Comparison of ENCODE assay signal across 20 cellular contexts in genomic region chr1:41528106-41528505, GRCh38. TPM values are rescaled to one million over a fixed set of nuclear protein-coding genes. Genes with fewer than 3 reads are reported as not detected.
A peak's percentile ranks its signal among the peaks of the same experiment; 100 is the strongest.
DNase-seq lines count a peak whose midpoint lies in the region; ATAC-seq and TF ChIP-seq lines count a peak whose summit lies in the region.
"Had no signal": no experiment of that assay in that cellular context is flagged by ENCODE, and none has a peak within 500 bp of the region (broad histone marks: within the 10 kb centered on the region; RNA-seq: fewer than 3 reads in every experiment).

No MANE protein-coding gene starts in this region.

- no peak for DNase-seq in activated CD4-positive, alpha-beta T cell treated with anti-CD3 and anti-CD28 coated beads, Interleukin-2, amount 10 ng/mL, durations not matched to agents 24 days and 14 days
- DNase-seq in activated CD4-positive, alpha-beta T cell treated with anti-CD3 and anti-CD28 coated beads, Interleukin-2, amount 50 U/mL, for 1 hour = no peak
- no peak for DNase-seq in natural killer cell
- no peak for DNase-seq in natural killer cell treated with Interleukin-12 subunit alpha and Interleukin-12 subunit beta and Interleukin-15 and Interleukin-18, amount 100 ng/mL, for 72 hours (ENCODE audit: low spot score)
- no peak for DNase-seq in neuronal stem cell (ENCODE audit: low spot score)
- DNase-seq in upper lobe of right lung = peak; percentile 11
- no peak for DNase-seq in MCF 10A (ENCODE audit: unreplicated experiment)
- DNase-seq in foreskin keratinocyte = no peak
- DNase-seq: DND-41, NCI-H1092 treated with DMSO at 0.1 percent for 48 hours, NCI-H146, NCI-H2081, NCI-H2171 treated with DMSO at 0.1 percent for 48 hours, NCI-H446 treated with DMSO at 0.1 percent for 48 hours, NCI-H69 had no signal

- H3K9me3 ChIP-seq in neuronal stem cell (replicated peaks in 1 of 2; ENCODE audit: control insufficient read depth in 2 of 2, insufficient read depth in 1 of 2, low read depth in 1 of 2, low read length in 2 of 2) (peaks cover 0 to 19% of the 10 kb centered on the region in 2 donors), upper lobe of right lung (no peaks in the 10 kb centered on the region)
- H3K9me3 ChIP-seq: HAP-1 had no signal

- H3K27ac ChIP-seq in neuronal stem cell (replicated peaks; ENCODE audit: low read length) (no peak overlapping the region), upper lobe of right lung (no peak overlapping the region), foreskin keratinocyte (no peak overlapping the region)
- H3K27ac ChIP-seq: 22Rv1 had no signal

- CTCF ChIA-PET in MCF 10A (lab: Yijun Ruan, JAX) = no interaction called here

- no peak overlapping the region for H2BK15ac ChIP-seq in neuronal stem cell (ENCODE audit: low read length)

- H2AK5ac ChIP-seq in neuronal stem cell (ENCODE audit: low read depth, low read length) = no peak overlapping the region

- H3K27me3 Mint-ChIP-seq in activated CD4-positive, alpha-beta T cell treated with anti-CD3 and anti-CD28 coated beads, Interleukin-2, amount 10 ng/mL, durations not matched to agents 24 days and 14 days = no peaks in the 10 kb centered on the region
- H3K27me3 Mint-ChIP-seq in natural killer cell (ENCODE audit: low read depth in 2 of 2) (no peaks in the 10 kb centered on the region), MCF 10A (ENCODE audit: insufficient read depth, unreplicated experiment) (peaks cover 28% of the 10 kb centered on the region)
- H3K27me3 Mint-ChIP-seq in natural killer cell treated with Interleukin-12 subunit alpha and Interleukin-12 subunit beta and Interleukin-15 and Interleukin-18, amount 100 ng/mL, for 72 hours = no peaks in the 10 kb centered on the region

- POLR2A ChIA-PET in MCF 10A (lab: Yijun Ruan, JAX) = no interaction called here

- H3K4me1 ChIP-seq in neuronal stem cell (ENCODE audit: control insufficient read depth in 2 of 2, insufficient read depth in 1 of 2, low read depth in 1 of 2, low read length in 2 of 2) (peaks cover 0 to 1% of the 10 kb centered on the region in 2 donors), upper lobe of right lung (no peaks in the 10 kb centered on the region), foreskin keratinocyte (no peaks in the 10 kb centered on the region)
- H3K4me1 ChIP-seq: HAP-1 had no signal

- H3K79me1 ChIP-seq in neuronal stem cell (ENCODE audit: low read depth, low read length) = peaks cover 7% of the 10 kb centered on the region

- H2BK5ac ChIP-seq in neuronal stem cell (ENCODE audit: low read length) = no peak overlapping the region

- H3K9me3 Mint-ChIP-seq in activated CD4-positive, alpha-beta T cell treated with anti-CD3 and anti-CD28 coated beads, Interleukin-2, amount 10 ng/mL, durations not matched to agents 24 days and 14 days = peaks cover 35% of the 10 kb centered on the region
- H3K9me3 Mint-ChIP-seq in natural killer cell (peaks cover 6 to 8% of the 10 kb centered on the region in 2 donors), MCF 10A (ENCODE audit: unreplicated experiment) (peaks cover 19% of the 10 kb centered on the region)
- H3K9me3 Mint-ChIP-seq in natural killer cell treated with Interleukin-12 subunit alpha and Interleukin-12 subunit beta and Interleukin-15 and Interleukin-18, amount 100 ng/mL, for 72 hours = peaks cover 17% of the 10 kb centered on the region

- H2BK120ac ChIP-seq in neuronal stem cell (ENCODE audit: low read depth, low read length) = no peak overlapping the region

- H4K8ac ChIP-seq in neuronal stem cell (ENCODE audit: low read depth, low read length) = no peak overlapping the region

- H3K36me3 Mint-ChIP-seq in activated CD4-positive, alpha-beta T cell treated with anti-CD3 and anti-CD28 coated beads, Interleukin-2, amount 10 ng/mL, durations not matched to agents 24 days and 14 days (ENCODE audit: low read depth) = peaks cover 77% of the 10 kb centered on the region
- H3K36me3 Mint-ChIP-seq in natural killer cell (no peaks in the 10 kb centered on the region), MCF 10A (ENCODE audit: insufficient read depth, unreplicated experiment) (no peaks in the 10 kb centered on the region)
- peaks cover 6% of the 10 kb centered on the region for H3K36me3 Mint-ChIP-seq in natural killer cell treated with Interleukin-12 subunit alpha and Interleukin-12 subunit beta and Interleukin-15 and Interleukin-18, amount 100 ng/mL, for 72 hours

- H3K23ac ChIP-seq in neuronal stem cell (ENCODE audit: low read depth, low read length, poor library complexity) = peak overlapping the region; percentile 55

- intact Hi-C loops in activated CD4-positive, alpha-beta T cell treated with anti-CD3 and anti-CD28 coated beads, Interleukin-2, amount 10 ng/mL, durations not matched to agents 24 days and 14 days (cut with micrococcal nuclease) = no loop called here
- intact Hi-C loops in natural killer cell (cut with micrococcal nuclease) (no loop called here), upper lobe of right lung (cut with DNase I) (no loop called here), MCF 10A (cut with micrococcal nuclease) (no loop called here)

- no peaks in the 10 kb centered on the region for H3K27me3 ChIP-seq in neuronal stem cell (ENCODE audit: control insufficient read depth in 3 of 3, insufficient read depth in 3 of 3, low read depth in 1 of 3, low read length in 3 of 3)
- H3K27me3 ChIP-seq in upper lobe of right lung = no peaks in the 10 kb centered on the region
- H3K27me3 ChIP-seq in foreskin keratinocyte = peaks cover 4% of the 10 kb centered on the region

- H3K4me3 ChIP-seq in neuronal stem cell (ENCODE audit: low read length in 2 of 2) (peak overlapping the region in 1 of 2 donors; percentile 66), upper lobe of right lung (no peak overlapping the region)
- H3K4me3 ChIP-seq: HAP-1 had no signal

- no peak overlapping the region for H3K4me3 Mint-ChIP-seq in activated CD4-positive, alpha-beta T cell treated with anti-CD3 and anti-CD28 coated beads, Interleukin-2, amount 10 ng/mL, durations not matched to agents 24 days and 14 days
- no peak overlapping the region for H3K4me3 Mint-ChIP-seq in natural killer cell
- H3K4me3 Mint-ChIP-seq in natural killer cell treated with Interleukin-12 subunit alpha and Interleukin-12 subunit beta and Interleukin-15 and Interleukin-18, amount 100 ng/mL, for 72 hours = no peak overlapping the region
- no peak overlapping the region for H3K4me3 Mint-ChIP-seq in MCF 10A (ENCODE audit: unreplicated experiment)
- H3K4me3 Mint-ChIP-seq: CD14-positive monocyte had no signal

- peaks cover 18% of the 10 kb centered on the region for H3K4me1 Mint-ChIP-seq in activated CD4-positive, alpha-beta T cell treated with anti-CD3 and anti-CD28 coated beads, Interleukin-2, amount 10 ng/mL, durations not matched to agents 24 days and 14 days
- H3K4me1 Mint-ChIP-seq in natural killer cell (peaks cover 12 to 30% of the 10 kb centered on the region in 2 donors), MCF 10A (ENCODE audit: insufficient read depth, unreplicated experiment) (no peaks in the 10 kb centered on the region)
- peaks cover 7 to 44% of the 10 kb centered on the region in 2 donors for H3K4me1 Mint-ChIP-seq in natural killer cell treated with Interleukin-12 subunit alpha and Interleukin-12 subunit beta and Interleukin-15 and Interleukin-18, amount 100 ng/mL, for 72 hours (ENCODE audit: low read depth in 2 of 2)
- H3K4me1 Mint-ChIP-seq: CD14-positive monocyte had no signal

- ATAC-seq in natural killer cell (peak in 1 of 3 donors; percentile 24), upper lobe of right lung (no peak), foreskin keratinocyte (no peak)
- no peak for ATAC-seq in natural killer cell treated with Interleukin-12 subunit alpha and Interleukin-12 subunit beta and Interleukin-15 and Interleukin-18, amount 100 ng/mL, for 72 hours
- ATAC-seq: Panc1 had no signal

- H3K4me2 ChIP-seq in neuronal stem cell (ENCODE audit: insufficient read depth, low read length, poor library complexity, severe bottlenecking) = no peak overlapping the region

- no peak for TF ChIP-seq CTCF in natural killer cell (IDR thresholded peaks at IDR 0.05)
- TF ChIP-seq CTCF in upper lobe of right lung (IDR thresholded peaks at IDR 0.05) = no peak
- TF ChIP-seq CTCF in MCF 10A (IDR thresholded peaks at IDR 0.05; ENCODE audit: unreplicated experiment) = no peak
- no peak for TF ChIP-seq CTCF in foreskin keratinocyte (conservative IDR thresholded peaks at IDR 0.05)

- WGBS in neuronal stem cell (ENCODE audit: extremely low coverage in 2 of 2, insufficient read length in 2 of 2, insufficient replicate concordance in 1 of 2), 2 donors = 97% methylated on average over 3 of the region's 3 CpGs; no CpG with 5 or more reads in 1 of the 2 donors

- H3K14ac ChIP-seq in neuronal stem cell (ENCODE audit: low read length) = peak overlapping the region; percentile 71

- no peak overlapping the region for H4K91ac ChIP-seq in neuronal stem cell (ENCODE audit: low read depth, low read length, poor library complexity)

- no TSS peak for BruUV-seq in MCF 10A (replicated peaks; lab: Mats Ljungman, UMichigan)

- H3K36me3 ChIP-seq in neuronal stem cell (replicated peaks in 1 of 2; ENCODE audit: control insufficient read depth in 2 of 2, insufficient read depth in 2 of 2, low read length in 2 of 2) (no peaks in the 10 kb centered on the region), upper lobe of right lung (no peaks in the 10 kb centered on the region)
- H3K36me3 ChIP-seq: HAP-1 had no signal

- H3K18ac ChIP-seq in neuronal stem cell (ENCODE audit: low read length) = no peak overlapping the region

- peak overlapping the region; percentile 44 for H3K9ac ChIP-seq in neuronal stem cell (ENCODE audit: low read depth, low read length, poor library complexity)

- no peak overlapping the region for H3K4ac ChIP-seq in neuronal stem cell (ENCODE audit: low read length)

- H3K27ac Mint-ChIP-seq in activated CD4-positive, alpha-beta T cell treated with anti-CD3 and anti-CD28 coated beads, Interleukin-2, amount 10 ng/mL, durations not matched to agents 24 days and 14 days = peak overlapping the region; percentile 53
- H3K27ac Mint-ChIP-seq in natural killer cell (peak overlapping the region; percentile 17 to 83), MCF 10A (ENCODE audit: low read depth, unreplicated experiment) (no peak overlapping the region)
- peak overlapping the region in 1 of 2 donors; percentile 37 for H3K27ac Mint-ChIP-seq in natural killer cell treated with Interleukin-12 subunit alpha and Interleukin-12 subunit beta and Interleukin-15 and Interleukin-18, amount 100 ng/mL, for 72 hours
- H3K27ac Mint-ChIP-seq: CD14-positive monocyte had no signal

- no peak overlapping the region for H2AFZ ChIP-seq in neuronal stem cell (ENCODE audit: low read length)

- H2BK12ac ChIP-seq in neuronal stem cell (ENCODE audit: low read length) = no peak overlapping the region

RNA-seq across cellular contexts. Expression of gene EDN2, which starts 43.6 kb away (rescaled TPM):
- not detected in 2 replicates for total RNA-seq in activated CD4-positive, alpha-beta T cell treated with anti-CD3 and anti-CD28 coated beads, Interleukin-2, amount 10 ng/mL, durations not matched to agents 24 days and 14 days
- total RNA-seq in natural killer cell (under 1 TPM; 0.29 to 0.93 (median 0.64) TPM), upper lobe of right lung (not detected), MCF 10A (2022) (0.58 and 0.66 TPM in 2 replicates), foreskin keratinocyte (0.11 and 0.27 TPM in 2 replicates)
- not detected for total RNA-seq in natural killer cell treated with Interleukin-12 subunit alpha and Interleukin-12 subunit beta and Interleukin-15 and Interleukin-18, amount 100 ng/mL, for 72 hours
- 0.04 TPM for polyA plus RNA-seq in neuronal stem cell (2013, experiment 1 of 2)
- polyA plus RNA-seq in neuronal stem cell (2013, experiment 2 of 2) = not detected
- 0.10 and 0.32 TPM in 2 replicates for polyA plus RNA-seq in foreskin keratinocyte
- total RNA-seq: LHCN-M2 had no signal
- polyA plus RNA-seq: CD14-positive monocyte had no signal
